In genomic region chr19:13399746-13400145, GRCh38 we compare ENCODE assay signal across 11 cellular contexts.
"Had no signal": no experiment of that assay in that cellular context is flagged by ENCODE, and none has a peak within 500 bp of the region (broad histone marks: within the 10 kb centered on the region; RNA-seq: fewer than 3 reads in every experiment).

No MANE protein-coding gene starts in this region.

- DNase-seq: activated CD4-positive, alpha-beta T cell treated with anti-CD3 and anti-CD28 coated beads for 48 hours; activated naive CD4-positive, alpha-beta T cell; activated naive CD8-positive, alpha-beta T cell treated with anti-CD3 and anti-CD28 coated beads, Interleukin-2, amount 50 U/mL, for 24 hours; body of pancreas; nephron progenitor cell; sigmoid colon; stimulated activated CD4-positive, alpha-beta T cell treated with anti-CD3 and anti-CD28 coated beads, Interleukin-4, amount 100 ng/mL, for 1 hour; stimulated activated CD8-positive, alpha-beta memory T cell treated with anti-CD3 and anti-CD28 coated beads, Interleukin-4, amount 100 ng/mL, for 48 hours; stimulated activated naive CD8-positive, alpha-beta T cell treated with anti-CD3 and anti-CD28 coated beads, Interleukin-15, amount 100 ng/mL, for 72 hours; T-cell had no signal

- H3K27ac ChIP-seq: body of pancreas, sigmoid colon had no signal

- H3K4me1 ChIP-seq: body of pancreas, sigmoid colon had no signal

- H3K36me3 ChIP-seq: sigmoid colon had no signal

- H3K4me3 ChIP-seq: body of pancreas, sigmoid colon had no signal

- ATAC-seq: activated naive CD8-positive, alpha-beta T cell treated with anti-CD3 and anti-CD28 coated beads, Interleukin-2, amount 50 U/mL, for 24 hours; body of pancreas; left lobe of liver; stimulated activated naive CD8-positive, alpha-beta T cell treated with anti-CD3 and anti-CD28 coated beads, Interleukin-15, amount 100 ng/mL, for 72 hours; T-cell had no signal

- H3K9me3 ChIP-seq: body of pancreas had no signal

- H3K27me3 ChIP-seq: body of pancreas had no signal
